Comparison of ENCODE assay signal across 10 cellular contexts in the genomic region with DNA sequence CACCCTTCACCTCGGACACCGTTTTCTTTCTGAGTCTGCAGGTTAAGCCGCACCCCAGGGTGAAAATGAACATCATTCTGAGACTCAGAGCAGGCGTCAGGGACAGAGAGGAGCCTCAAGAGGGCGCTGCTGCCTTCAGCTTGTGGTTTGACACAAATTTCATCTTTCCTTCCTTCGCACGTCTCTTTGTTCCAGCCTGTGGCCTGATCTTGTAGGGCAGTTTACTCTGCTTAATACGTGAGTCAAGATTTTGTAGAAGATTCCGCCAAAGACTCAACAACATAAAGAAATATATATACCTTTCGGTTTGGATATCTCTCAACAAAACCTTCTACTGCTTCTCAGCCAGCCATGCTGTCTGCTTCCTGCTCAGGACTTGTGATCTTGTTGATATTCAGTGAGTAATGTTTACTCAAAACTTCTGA.
A peak's percentile ranks its signal among the peaks of the same experiment; 100 is the strongest.
DNase-seq lines count a peak whose midpoint lies in the region; ATAC-seq, FAIRE-seq and TF ChIP-seq lines count a peak whose summit lies in the region.
"Had no signal": no experiment of that assay in that cellular context is flagged by ENCODE, and none has a peak within 500 bp of the region (broad histone marks: within the 10 kb centered on the region; RNA-seq: fewer than 3 reads in every experiment).

No MANE protein-coding gene starts in this region.

- FAIRE-seq in A549 (lab: Jason Lieb, UNC) (no peak), H54 (lab: Jason Lieb, UNC) (no peak)
- FAIRE-seq: G401.6 had no signal

- peaks cover 10% of the 10 kb centered on the region for H3K36me3 Mint-ChIP-seq in activated CD8-positive, alpha-beta T cell treated with anti-CD3 and anti-CD28 coated beads, Interleukin-2, amount 10 ng/mL, durations not matched to agents 7 days and 5 days (ENCODE audit: low read depth)
- H3K36me3 Mint-ChIP-seq: brain had no signal

- no peak overlapping the region for H2AFZ ChIP-seq in Karpas-422 (ENCODE audit: low read length)

- 0 out of 3 replicates have a peak, but pooled peaks cover 4% of the 10 kb centered on the region for H3K9me3 ChIP-seq in A549
- H3K9me3 ChIP-seq in Karpas-422 (ENCODE audit: low read length): no peaks in the 10 kb centered on the region

- POLR2A ChIA-PET in A549 (lab: Yijun Ruan, JAX): no interaction called here
- POLR2A ChIA-PET in activated CD8-positive, alpha-beta T cell treated with anti-CD3 and anti-CD28 coated beads, Interleukin-2, amount 10 ng/mL, durations not matched to agents 7 days and 5 days (lab: Charles Lee): interaction anchor here (0.6 to 1.9 kb wide), 6 partner anchors 498 to 567 kb away, joined by 3 to 4 read pairs (median 3); no protein-coding TSS in a partner anchor

- WGBS in A549 (ENCODE audit: missing lambda C conversion rate): 23% methylated on average over 10 of the region's 10 CpGs

- H3K79me2 ChIP-seq in Karpas-422 (ENCODE audit: low read length): no peaks in the 10 kb centered on the region

- no peak overlapping the region; a peak in 1 of 6 replicates for H3K27ac ChIP-seq in A549
- no peak overlapping the region for H3K27ac ChIP-seq in Karpas-422 (ENCODE audit: low read length)

- no peaks in the 10 kb centered on the region for H3K9me2 ChIP-seq in Karpas-422 (replicated peaks; ENCODE audit: insufficient read depth, low read length)

- H3K27ac Mint-ChIP-seq in activated CD8-positive, alpha-beta T cell treated with anti-CD3 and anti-CD28 coated beads, Interleukin-2, amount 10 ng/mL, durations not matched to agents 7 days and 5 days: peak overlapping the region; percentile 76
- H3K27ac Mint-ChIP-seq: brain had no signal

- TF ChIP-seq POLR2A in A549 (IDR thresholded peaks at IDR 0.05; ENCODE audit: low read length) (no peak), erythroblast (IDR thresholded peaks at IDR 0.05; ENCODE audit: low read length) (no peak), H54 (IDR thresholded peaks at IDR 0.05; ENCODE audit: low read depth, low read length) (no peak)

- no peak for TF ChIP-seq EP300 in A549 (IDR thresholded peaks at IDR 0.05)

- no peaks in the 10 kb centered on the region for H3K36me3 ChIP-seq in Karpas-422 (ENCODE audit: insufficient read depth, low read length)

- CTCF ChIA-PET in A549 (lab: Yijun Ruan, JAX): interaction anchor here (0.7 to 2.5 kb wide), 6 partner anchors 9 to 29 kb away, joined by 3 to 9 read pairs (median 3); no protein-coding TSS in a partner anchor
- CTCF ChIA-PET in activated CD8-positive, alpha-beta T cell treated with anti-CD3 and anti-CD28 coated beads, Interleukin-2, amount 10 ng/mL, durations not matched to agents 7 days and 5 days (lab: Charles Lee): interaction anchor here (0.7 to 3.4 kb wide), 28 partner anchors 8 to 567 kb away, joined by 3 to 28 read pairs (median 5); no protein-coding TSS in a partner anchor

- no peaks in the 10 kb centered on the region for H3K27me3 Mint-ChIP-seq in activated CD8-positive, alpha-beta T cell treated with anti-CD3 and anti-CD28 coated beads, Interleukin-2, amount 10 ng/mL, durations not matched to agents 7 days and 5 days (ENCODE audit: low read depth)

- H4K20me1 ChIP-seq in Karpas-422 (ENCODE audit: insufficient read depth, low read depth, low read length): no peaks in the 10 kb centered on the region

- H3K4me3 ChIP-seq in A549: no peak overlapping the region
- no peak overlapping the region for H3K4me3 ChIP-seq in Karpas-422 (ENCODE audit: low read length)

- no peak overlapping the region for H3K9ac ChIP-seq in Karpas-422 (ENCODE audit: low read length)

- TF ChIP-seq CTCF in A549 (IDR thresholded peaks at IDR 0.05): peak; percentile 30; the same call in 2 of the 3 replicates

- peak in 1 of 2 experiments; percentile 56 for DNase-seq in A549 (ENCODE audit: low read depth in 1 of 2, low spot score in 1 of 2)
- peak; percentile 82 for DNase-seq in Karpas-422
- peak; percentile 86 for DNase-seq in activated CD8-positive, alpha-beta T cell treated with anti-CD3 and anti-CD28 coated beads, Interleukin-2, amount 10 ng/mL, durations not matched to agents 7 days and 5 days
- peak; percentile 18 to 33 for DNase-seq in erythroblast (lab: John Stamatoyannopoulos, UW)
- peak; percentile 24 to 49 for DNase-seq in stimulated activated CD8-positive, alpha-beta memory T cell treated with anti-CD3 and anti-CD28 coated beads, Interleukin-2, amount 100 ng/mL, for 1 hour (ENCODE audit: low read depth in 2 of 2)
- DNase-seq in putamen (ENCODE audit: low spot score): no peak
- DNase-seq in H54 (ENCODE audit: insufficient read length, low spot score): no peak

- 0 out of 3 replicates have a peak, but pooled peaks cover 12% of the 10 kb centered on the region for H3K4me1 ChIP-seq in A549
- no peaks in the 10 kb centered on the region for H3K4me1 ChIP-seq in Karpas-422 (ENCODE audit: low read length)

- H3K27me3 ChIP-seq in Karpas-422 (ENCODE audit: low read length): no peaks in the 10 kb centered on the region

- peak in 1 of 2 experiments; percentile 30; a peak in 2 of 5 replicates for TF ChIP-seq RAD21 in A549 (conservative IDR thresholded peaks at IDR 0.05 in 1 of 2, IDR thresholded peaks at IDR 0.05 in 1 of 2)

- H3K4me2 ChIP-seq in A549: 0 out of 3 replicates have a peak overlapping the region, but pooled peaks have one; percentile 11
- no peak overlapping the region for H3K4me2 ChIP-seq in Karpas-422 (ENCODE audit: low read depth, low read length, poor library complexity, severe bottlenecking)

- no peaks in the 10 kb centered on the region for H3K9me3 Mint-ChIP-seq in activated CD8-positive, alpha-beta T cell treated with anti-CD3 and anti-CD28 coated beads, Interleukin-2, amount 10 ng/mL, durations not matched to agents 7 days and 5 days (ENCODE audit: insufficient read depth)

- H3K4me3 Mint-ChIP-seq in activated CD8-positive, alpha-beta T cell treated with anti-CD3 and anti-CD28 coated beads, Interleukin-2, amount 10 ng/mL, durations not matched to agents 7 days and 5 days: peak overlapping the region; percentile 77
- H3K4me3 Mint-ChIP-seq: brain had no signal

- ATAC-seq in A549 (peak; percentile 54 to 82), HG03196 (IDR thresholded peaks at IDR 0.05; ENCODE audit: unreplicated experiment) (no peak)
- ATAC-seq in activated CD8-positive, alpha-beta T cell treated with anti-CD3 and anti-CD28 coated beads, Interleukin-2, amount 10 ng/mL, durations not matched to agents 7 days and 5 days: peak; percentile 80

- peaks cover 40% of the 10 kb centered on the region for H3K4me1 Mint-ChIP-seq in activated CD8-positive, alpha-beta T cell treated with anti-CD3 and anti-CD28 coated beads, Interleukin-2, amount 10 ng/mL, durations not matched to agents 7 days and 5 days (ENCODE audit: low read depth)
- H3K4me1 Mint-ChIP-seq: brain had no signal

TF ChIP-seq in A549, 52 proteins besides CTCF, POLR2A, EP300 and RAD21:
- no peak for TF ChIP-seq KDM1A (IDR thresholded peaks at IDR 0.05; ENCODE audit: low read depth)
- no peak for TF ChIP-seq MYC (IDR thresholded peaks at IDR 0.05; ENCODE audit: borderline replicate concordance, low read length)
- no peak for TF ChIP-seq GATA3 (IDR thresholded peaks at IDR 0.05; ENCODE audit: borderline replicate concordance)
- TF ChIP-seq SMC3 (IDR thresholded peaks at IDR 0.05): no peak
- TF ChIP-seq PHF8 (IDR thresholded peaks at IDR 0.05; ENCODE audit: borderline replicate concordance, low read depth): no peak
- TF ChIP-seq, protein P1, sequence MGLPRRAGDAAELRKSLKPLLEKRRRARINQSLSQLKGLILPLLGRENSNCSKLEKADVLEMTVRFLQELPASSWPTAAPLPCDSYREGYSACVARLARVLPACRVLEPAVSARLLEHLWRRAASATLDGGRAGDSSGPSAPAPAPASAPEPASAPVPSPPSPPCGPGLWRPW (IDR thresholded peaks at IDR 0.05): no peak
- TF ChIP-seq FOSL2 (IDR thresholded peaks at IDR 0.05): no peak
- TF ChIP-seq FOSL2 (CRISPR knock-in tag; IDR thresholded peaks at IDR 0.05): no peak

Comparison
In these comparisons a context has a peak if more than half of its experiments do, and no peak if none do; other contexts are left out.
1. DNase-seq: peak in Karpas-422 (single experiment), activated CD8-positive, alpha-beta T cell treated with anti-CD3 and anti-CD28 coated beads, Interleukin-2, amount 10 ng/mL, durations not matched to agents 7 days and 5 days (single experiment), erythroblast (2 of 2) and stimulated activated CD8-positive, alpha-beta memory T cell treated with anti-CD3 and anti-CD28 coated beads, Interleukin-2, amount 100 ng/mL, for 1 hour (2 of 2); none in putamen (single experiment) and H54 (single experiment).